Comparison of ENCODE assay signal across 17 cellular contexts in genomic region chr11:126053340-126054286, GRCh38. TPM values are rescaled to one million over a fixed set of nuclear protein-coding genes. Genes with fewer than 3 reads are reported as not detected.
"Had no signal": no experiment of that assay in that cellular context is flagged by ENCODE, and none has a peak within 500 bp of the region (broad histone marks: within the 10 kb centered on the region; RNA-seq: fewer than 3 reads in every experiment).

No MANE protein-coding gene starts in this region.

- H3K27ac Mint-ChIP-seq: activated CD4-positive, alpha-beta T cell treated with anti-CD3 and anti-CD28 coated beads, Interleukin-2, amount 10 ng/mL, durations not matched to agents 24 days and 14 days; activated naive CD8-positive, alpha-beta T cell treated with anti-CD3 and anti-CD28 coated beads for 36 hours; dendritic cell treated with granulocyte-macrophage colony-stimulating factor and Interleukin-4, amounts not matched to agents 40 ng/mL and 50 ng/mL, for 4 days; immature natural killer cell; natural killer cell treated with Interleukin-12 subunit alpha and Interleukin-12 subunit beta and Interleukin-15 and Interleukin-18, amount 100 ng/mL, for 72 hours; progenitor cell of endocrine pancreas; stimulated activated naive CD8-positive, alpha-beta T cell treated with anti-CD3 and anti-CD28 coated beads, Interleukin-15, Interleukin-2, amounts not matched to agents 100 ng/mL and 50 ng/mL, for 24 hours had no signal

- H3K4me1 ChIP-seq: gastrocnemius medialis, heart left ventricle, testis, upper lobe of right lung had no signal

- H3K27me3 Mint-ChIP-seq: progenitor cell of endocrine pancreas had no signal

- H3K4me3 ChIP-seq: gastrocnemius medialis, heart left ventricle, testis, upper lobe of right lung had no signal

- DNase-seq: activated CD4-positive, alpha-beta T cell treated with anti-CD3 and anti-CD28 coated beads, Interleukin-2, amount 10 ng/mL, durations not matched to agents 24 days and 14 days; activated CD4-positive, CD25-positive, alpha-beta regulatory T cell; activated CD8-positive, alpha-beta memory T cell treated with anti-CD3 and anti-CD28 coated beads, Interleukin-2, amount 50 U/mL, for 48 hours; activated naive CD8-positive, alpha-beta T cell treated with anti-CD3 and anti-CD28 coated beads for 36 hours; cerebellar nuclear complex; effector memory CD4-positive, alpha-beta T cell; gastrocnemius medialis; heart left ventricle; immature natural killer cell; nucleus accumbens; right cardiac atrium; testis; upper lobe of right lung had no signal

- H3K27me3 ChIP-seq: heart left ventricle, testis, upper lobe of right lung had no signal

- H3K27ac ChIP-seq: gastrocnemius medialis, heart left ventricle, testis, upper lobe of right lung had no signal

- H3K9me3 ChIP-seq: gastrocnemius medialis, heart left ventricle, testis, upper lobe of right lung had no signal

- ATAC-seq: gastrocnemius medialis; heart left ventricle; natural killer cell treated with Interleukin-12 subunit alpha and Interleukin-12 subunit beta and Interleukin-15 and Interleukin-18, amount 100 ng/mL, for 72 hours; right cardiac atrium; upper lobe of right lung had no signal

- H3K4me1 Mint-ChIP-seq: activated CD4-positive, alpha-beta T cell treated with anti-CD3 and anti-CD28 coated beads, Interleukin-2, amount 10 ng/mL, durations not matched to agents 24 days and 14 days; immature natural killer cell had no signal

- H3K4me3 Mint-ChIP-seq: activated CD4-positive, alpha-beta T cell treated with anti-CD3 and anti-CD28 coated beads, Interleukin-2, amount 10 ng/mL, durations not matched to agents 24 days and 14 days; activated naive CD8-positive, alpha-beta T cell treated with anti-CD3 and anti-CD28 coated beads for 36 hours; dendritic cell treated with granulocyte-macrophage colony-stimulating factor and Interleukin-4, amounts not matched to agents 40 ng/mL and 50 ng/mL, for 4 days; immature natural killer cell; natural killer cell treated with Interleukin-12 subunit alpha and Interleukin-12 subunit beta and Interleukin-15 and Interleukin-18, amount 100 ng/mL, for 72 hours; stimulated activated naive CD8-positive, alpha-beta T cell treated with anti-CD3 and anti-CD28 coated beads, Interleukin-15, Interleukin-2, amounts not matched to agents 100 ng/mL and 50 ng/mL, for 24 hours had no signal

- H3K9me3 Mint-ChIP-seq: activated CD4-positive, alpha-beta T cell treated with anti-CD3 and anti-CD28 coated beads, Interleukin-2, amount 10 ng/mL, durations not matched to agents 24 days and 14 days; activated naive CD8-positive, alpha-beta T cell treated with anti-CD3 and anti-CD28 coated beads for 36 hours; dendritic cell treated with granulocyte-macrophage colony-stimulating factor and Interleukin-4, amounts not matched to agents 40 ng/mL and 50 ng/mL, for 4 days; immature natural killer cell; natural killer cell treated with Interleukin-12 subunit alpha and Interleukin-12 subunit beta and Interleukin-15 and Interleukin-18, amount 100 ng/mL, for 72 hours; stimulated activated naive CD8-positive, alpha-beta T cell treated with anti-CD3 and anti-CD28 coated beads, Interleukin-15, Interleukin-2, amounts not matched to agents 100 ng/mL and 50 ng/mL, for 24 hours had no signal

- H3K36me3 ChIP-seq: gastrocnemius medialis, heart left ventricle, upper lobe of right lung had no signal

RNA-seq across cellular contexts. Expression of gene CDON, which starts 9.1 kb away (rescaled TPM):
- polyA plus RNA-seq: immature natural killer cell had no signal
